Comparison of ENCODE assay signal across 8 cellular contexts in the genomic region with DNA sequence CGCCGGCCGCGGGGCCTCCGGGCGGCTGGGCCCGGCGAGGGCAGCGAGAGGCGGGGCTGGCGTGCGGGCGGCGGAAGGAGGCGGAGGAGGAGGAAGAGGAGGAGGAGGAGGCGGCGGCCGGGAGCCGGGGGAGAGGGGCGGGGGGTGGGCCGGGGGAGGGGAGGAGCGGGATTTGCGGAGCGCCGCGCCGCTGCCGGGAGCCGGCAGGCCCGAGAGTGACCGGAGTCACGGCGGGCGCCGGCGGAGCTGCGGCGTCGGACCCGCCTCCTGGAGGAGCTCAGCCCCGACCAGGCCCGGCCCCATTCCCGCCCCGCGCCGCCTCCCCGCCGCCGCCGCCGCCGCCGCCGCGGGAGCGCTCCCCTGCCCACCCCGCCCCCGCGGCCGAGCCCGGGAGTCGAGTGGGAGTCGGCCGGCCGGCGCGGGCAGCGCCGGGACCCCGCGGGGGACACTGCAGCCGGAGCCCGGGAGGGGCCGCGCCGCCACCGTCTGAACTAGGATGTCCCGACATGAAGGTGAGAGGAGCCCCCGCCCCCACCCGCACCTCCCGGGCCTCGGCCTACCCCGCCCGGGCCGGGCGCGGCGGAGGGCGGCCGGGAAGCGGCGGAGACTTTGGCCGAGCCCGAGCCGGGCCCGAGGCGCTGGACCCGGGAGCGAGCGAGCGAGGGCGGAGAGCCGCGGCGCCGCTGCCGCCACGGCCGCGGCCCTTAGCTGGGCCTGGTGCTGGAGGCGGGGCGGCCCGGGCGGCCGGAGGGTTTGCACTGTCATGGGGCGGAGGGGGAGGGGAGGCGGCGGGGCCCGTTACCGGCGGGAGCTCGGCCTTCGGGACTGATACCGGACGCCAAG. TPM values are rescaled to one million over a fixed set of nuclear protein-coding genes. Genes with fewer than 3 reads are reported as not detected.
A peak's percentile ranks its signal among the peaks of the same experiment; 100 is the strongest.
DNase-seq lines count a peak whose midpoint lies in the region; ATAC-seq and TF ChIP-seq lines count a peak whose summit lies in the region.

A gene (plus strand): TSS at position 206 of the 843 bp plus-strand sequence. CDS start 291 bp downstream, at position 497.

- TF ChIP-seq CTCF in Panc1 (IDR thresholded peaks at IDR 0.05) (no peak), esophagus muscularis mucosa (IDR thresholded peaks at IDR 0.05) (no peak)

- no peak for TF ChIP-seq EP300 in esophagus muscularis mucosa (IDR thresholded peaks at IDR 0.05)

- H3K36me3 ChIP-seq in Panc1 (ENCODE audit: control insufficient read depth, insufficient read depth, low read length) = peaks cover 10% of the 10 kb centered on the region
- H3K36me3 ChIP-seq in esophagus muscularis mucosa = peaks cover 0 to 6% (median 3%) of the 10 kb centered on the region in 4 donors

- peak within 1 kb of the TSS; percentile 98 for H3K27ac ChIP-seq in Panc1 (ENCODE audit: low read length)
- peak within 1 kb of the TSS; percentile 95 to 99 (median 98) for H3K27ac ChIP-seq in esophagus muscularis mucosa (replicated peaks in 1 of 4)

- BruUV-seq in Panc1 (replicated peaks; lab: Mats Ljungman, UMichigan) = no TSS peak

- intact Hi-C loops in Panc1 (cut with micrococcal nuclease; ENCODE audit: unreplicated experiment) = no loop called here
- intact Hi-C loops in esophagus muscularis mucosa (cut with DNase I) = loop anchor here (5.0 kb wide), 2 partner anchors 49 to 64 kb away; a partner anchor contains a TSS

- 0% methylated on average over 19 of the region's 125 CpGs for WGBS in esophagus muscularis mucosa

- peak; percentile 32 for ATAC-seq in HG03378 (IDR thresholded peaks at IDR 0.05; ENCODE audit: unreplicated experiment)
- peak; percentile 89 for ATAC-seq in Panc1

- CTCF ChIA-PET in Panc1 (lab: Charles Lee) = interaction anchor here (0.5 to 1.0 kb wide), 2 partner anchors 44 to 45 kb away, joined by 3 to 4 read pairs; no protein-coding TSS in a partner anchor

- in situ Hi-C loops in Panc1 (cut with HindIII; ENCODE audit: low pct_unique_long_range_greater_than_20kb, low sequenced_read_pairs) = no loop called here

- H3K4me1 ChIP-seq in Panc1 (ENCODE audit: control insufficient read depth, insufficient read depth, low read length) = peaks cover 26% of the 10 kb centered on the region
- peaks cover 28 to 80% (median 66%) of the 10 kb centered on the region in 4 donors for H3K4me1 ChIP-seq in esophagus muscularis mucosa

- no peaks in the 10 kb centered on the region for H3K9me3 ChIP-seq in Panc1 (ENCODE audit: control insufficient read depth, insufficient read depth, low read depth, low read length)
- no peaks in the 10 kb centered on the region for H3K9me3 ChIP-seq in esophagus muscularis mucosa

- no peak for TF ChIP-seq POLR2A in esophagus muscularis mucosa (IDR thresholded peaks at IDR 0.05; ENCODE audit: low read depth)

- POLR2A ChIA-PET in Panc1 (lab: Charles Lee) = interaction anchor here (0.6 to 0.7 kb wide), 5 partner anchors 10 to 64 kb away, joined by 3 to 10 read pairs (median 4); no protein-coding TSS in a partner anchor

- peak within 1 kb of the TSS; percentile 93 to 100 for H3K4me3 ChIP-seq in Panc1 (ENCODE audit: low read depth in 2 of 2, low read length in 2 of 2)
- peak within 1 kb of the TSS; percentile 92 to 98 (median 94) for H3K4me3 ChIP-seq in esophagus muscularis mucosa

- H3K27me3 ChIP-seq in Panc1 (ENCODE audit: control insufficient read depth, insufficient read depth, low read length) (no peaks in the 10 kb centered on the region), esophagus muscularis mucosa (no peaks in the 10 kb centered on the region)

- DNase-seq in C1 segment of cervical spinal cord (lab: John Stamatoyannopoulos, UW) (peak in 13 of 14 donors; percentile 22 to 91 (median 68)), GM19238 (ENCODE audit: insufficient read length, low spot score) (peak; percentile 80), Panc1 (ENCODE audit: low read depth, low spot score) (no peak), activated T-helper 1 cell treated with Interleukin-2 at 50 U/mL for 16 hours (ENCODE audit: low read depth) (peak; percentile 55), esophagus muscularis mucosa (ENCODE audit: extremely low spot score) (no peak), myocyte (ENCODE audit: low read depth) (peak; percentile 68)
- DNase-seq in stimulated activated CD8-positive, alpha-beta memory T cell treated with anti-CD3 and anti-CD28 coated beads, Interleukin-7, amount 100 ng/mL, for 48 hours (ENCODE audit: extremely low read depth in 1 of 2, low read depth in 1 of 2) = peak; percentile 59 to 68

RNA-seq across cellular contexts. Expression of the gene that starts here (rescaled TPM):
- total RNA-seq in Panc1 (2021; ENCODE audit: unreplicated experiment) (163 TPM), esophagus muscularis mucosa (10 to 100 TPM; 48.0 to 73.1 (median 65.4) TPM), myocyte (74.4 and 79.6 TPM in 2 replicates)
- polyA plus RNA-seq in Panc1 (2012; ENCODE audit: insufficient read length) = 73.4 TPM
- polyA plus RNA-seq in myocyte (2012) = 73.0 TPM

Comparison
In these comparisons a context has a peak if more than half of its experiments do, and no peak if none do; other contexts are left out.
1. DNase-seq: peak in C1 segment of cervical spinal cord (13 of 14), GM19238 (single experiment), activated T-helper 1 cell treated with Interleukin-2 at 50 U/mL for 16 hours (single experiment), myocyte (single experiment) and stimulated activated CD8-positive, alpha-beta memory T cell treated with anti-CD3 and anti-CD28 coated beads, Interleukin-7, amount 100 ng/mL, for 48 hours (2 of 2); none in Panc1 (single experiment) and esophagus muscularis mucosa (single experiment).